1 cellular context compared by ENCODE assay signal in the genomic region with DNA sequence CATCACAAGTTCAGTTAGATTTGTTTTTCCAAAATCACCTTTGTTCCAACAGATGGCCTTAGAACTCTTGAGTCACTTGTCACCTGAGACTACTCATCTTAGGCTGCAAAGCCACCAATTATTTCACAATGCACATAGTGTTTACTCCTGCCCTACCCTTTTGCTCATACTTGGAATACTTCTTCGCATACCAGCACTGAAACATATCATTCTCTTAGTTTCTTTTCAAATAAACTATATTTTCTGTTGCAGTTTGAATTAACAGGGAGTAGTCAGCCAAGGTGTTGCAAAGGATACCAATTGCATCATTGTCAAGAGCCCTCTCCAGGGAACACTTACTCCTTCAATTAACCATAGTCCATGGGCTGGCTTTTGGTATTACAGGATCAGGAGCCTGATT.
TF ChIP-seq lines count a peak whose summit lies in the region.

No MANE protein-coding gene starts in this region.

TF ChIP-seq in A549, 52 proteins besides CTCF, POLR2A, EP300 and RAD21 (continued from another document):
- TF ChIP-seq, protein P1, sequence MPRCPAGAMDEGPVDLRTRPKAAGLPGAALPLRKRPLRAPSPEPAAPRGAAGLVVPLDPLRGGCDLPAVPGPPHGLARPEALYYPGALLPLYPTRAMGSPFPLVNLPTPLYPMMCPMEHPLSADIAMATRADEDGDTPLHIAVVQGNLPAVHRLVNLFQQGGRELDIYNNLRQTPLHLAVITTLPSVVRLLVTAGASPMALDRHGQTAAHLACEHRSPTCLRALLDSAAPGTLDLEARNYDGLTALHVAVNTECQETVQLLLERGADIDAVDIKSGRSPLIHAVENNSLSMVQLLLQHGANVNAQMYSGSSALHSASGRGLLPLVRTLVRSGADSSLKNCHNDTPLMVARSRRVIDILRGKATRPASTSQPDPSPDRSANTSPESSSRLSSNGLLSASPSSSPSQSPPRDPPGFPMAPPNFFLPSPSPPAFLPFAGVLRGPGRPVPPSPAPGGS (IDR thresholded peaks at IDR 0.05), result peak; percentile 81; the same call in 1 of the 3 replicates
- TF ChIP-seq ZNF302 (CRISPR knock-in tag; IDR thresholded peaks at IDR 0.05) (no peak), PHF8 (IDR thresholded peaks at IDR 0.05; ENCODE audit: borderline replicate concordance, low read depth) (no peak), CHD4 (IDR thresholded peaks at IDR 0.05; ENCODE audit: borderline replicate concordance) (no peak), FOSL2 (IDR thresholded peaks at IDR 0.05) (peak; percentile 51), FOSL2 (CRISPR knock-in tag; IDR thresholded peaks at IDR 0.05) (peak; percentile 83), EHF (CRISPR knock-in tag; IDR thresholded peaks at IDR 0.05) (no peak), MAFK (IDR thresholded peaks at IDR 0.05; ENCODE audit: partially characterized antibody) (no peak), HES2 (IDR thresholded peaks at IDR 0.05) (peak; percentile 93), CBX2 (IDR thresholded peaks at IDR 0.05; ENCODE audit: borderline replicate concordance, low read depth) (no peak), RNF2 (IDR thresholded peaks at IDR 0.05; ENCODE audit: borderline replicate concordance, low read depth) (no peak), NPAS2 (CRISPR knock-in tag; IDR thresholded peaks at IDR 0.05; ENCODE audit: borderline replicate concordance) (no peak), ESRRA (IDR thresholded peaks at IDR 0.05; ENCODE audit: borderline replicate concordance, low read length) (no peak), POLR2AphosphoS2 (conservative IDR thresholded peaks at IDR 0.05; ENCODE audit: low read length) (no peak), BHLHE40 (IDR thresholded peaks at IDR 0.05; ENCODE audit: low read depth, low read length) (no peak), EHMT2 (IDR thresholded peaks at IDR 0.05; ENCODE audit: low read depth) (no peak), PBX3 (IDR thresholded peaks at IDR 0.05) (no peak), HEYL (CRISPR knock-in tag; IDR thresholded peaks at IDR 0.05) (no peak), ELK1 (IDR thresholded peaks at IDR 0.05; ENCODE audit: low read depth, low read length) (no peak), RFX5 (IDR thresholded peaks at IDR 0.05) (no peak), SREBF2 (IDR thresholded peaks at IDR 0.05) (no peak), KDM5A (IDR thresholded peaks at IDR 0.05) (no peak), RARB (CRISPR knock-in tag; IDR thresholded peaks at IDR 0.05) (no peak; the same call in 1 of the 2 replicates)
- TF ChIP-seq, protein P2, sequence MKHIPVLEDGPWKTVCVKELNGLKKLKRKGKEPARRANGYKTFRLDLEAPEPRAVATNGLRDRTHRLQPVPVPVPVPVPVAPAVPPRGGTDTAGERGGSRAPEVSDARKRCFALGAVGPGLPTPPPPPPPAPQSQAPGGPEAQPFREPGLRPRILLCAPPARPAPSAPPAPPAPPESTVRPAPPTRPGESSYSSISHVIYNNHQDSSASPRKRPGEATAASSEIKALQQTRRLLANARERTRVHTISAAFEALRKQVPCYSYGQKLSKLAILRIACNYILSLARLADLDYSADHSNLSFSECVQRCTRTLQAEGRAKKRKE (CRISPR knock-in tag; IDR thresholded peaks at IDR 0.05; ENCODE audit: low read depth), result no peak
